ENCODE assay signal across 9 cellular contexts in the genomic region with DNA sequence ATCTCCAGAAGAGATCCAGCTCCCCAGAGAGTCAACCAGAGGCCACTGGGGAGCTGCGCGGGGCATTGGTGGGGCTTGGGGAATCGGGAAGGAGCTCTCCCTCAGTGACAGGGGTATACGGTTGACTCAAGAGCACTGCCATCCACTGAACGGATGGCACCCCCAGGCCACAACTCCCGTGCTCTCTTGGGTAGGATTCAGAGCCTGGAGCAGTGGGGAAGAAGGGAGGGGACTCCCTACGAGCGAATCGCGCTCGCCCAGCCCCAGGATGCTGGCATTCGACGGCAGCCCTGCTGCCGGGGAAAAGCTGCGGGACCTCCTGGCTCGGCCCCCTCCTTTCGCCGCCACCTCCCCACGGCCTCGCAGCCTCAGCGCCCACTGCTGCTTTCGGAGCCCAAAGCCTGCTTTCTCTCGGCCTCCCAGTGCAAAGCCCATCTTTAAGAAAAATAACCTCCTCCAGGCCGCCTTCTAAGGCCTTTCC. TPM values are rescaled to one million over a fixed set of nuclear protein-coding genes. Genes with fewer than 3 reads are reported as not detected.
DNase-seq lines count a peak whose midpoint lies in the region; ATAC-seq and TF ChIP-seq lines count a peak whose summit lies in the region.
"Had no signal": no experiment of that assay in that cellular context is flagged by ENCODE, and none has a peak within 500 bp of the region (broad histone marks: within the 10 kb centered on the region; RNA-seq: fewer than 3 reads in every experiment).

No MANE protein-coding gene starts in this region.

- POLR2A ChIA-PET in activated CD4-positive, alpha-beta T cell treated with anti-CD3 and anti-CD28 coated beads, Interleukin-2, amount 10 ng/mL, durations not matched to agents 7 days and 5 days (lab: Charles Lee) = no interaction called here

- no peaks in the 10 kb centered on the region for H3K36me3 ChIP-seq in thoracic aorta

- H3K9me3 ChIP-seq in thoracic aorta = no peaks in the 10 kb centered on the region

- peak overlapping the region in 1 of 2 donors; percentile 48 for H3K27ac ChIP-seq in thoracic aorta

- no peaks in the 10 kb centered on the region for H3K9me3 Mint-ChIP-seq in activated CD4-positive, alpha-beta T cell treated with anti-CD3 and anti-CD28 coated beads, Interleukin-2, amount 10 ng/mL, durations not matched to agents 24 days and 14 days
- H3K9me3 Mint-ChIP-seq in activated CD4-positive, alpha-beta T cell treated with anti-CD3 and anti-CD28 coated beads, Interleukin-2, amount 10 ng/mL, durations not matched to agents 7 days and 5 days = no peaks in the 10 kb centered on the region
- H3K9me3 Mint-ChIP-seq in chondrocyte (ENCODE audit: low read depth) = no peaks in the 10 kb centered on the region
- H3K9me3 Mint-ChIP-seq in mesothelial cell of epicardium = no peaks in the 10 kb centered on the region

- peaks cover 3% of the 10 kb centered on the region for H3K27me3 ChIP-seq in thoracic aorta (replicated peaks; ENCODE audit: insufficient read depth)

- CTCF ChIA-PET in activated CD4-positive, alpha-beta T cell treated with anti-CD3 and anti-CD28 coated beads, Interleukin-2, amount 10 ng/mL, durations not matched to agents 7 days and 5 days (lab: Charles Lee) = interaction anchor here (0.6 to 2.6 kb wide), 8 partner anchors 8 to 383 kb away, joined by 3 to 9 read pairs (median 3); no protein-coding TSS in a partner anchor

- H3K27ac Mint-ChIP-seq in activated CD4-positive, alpha-beta T cell treated with anti-CD3 and anti-CD28 coated beads, Interleukin-2, amount 10 ng/mL, durations not matched to agents 24 days and 14 days = peak overlapping the region; percentile 62
- no peak overlapping the region for H3K27ac Mint-ChIP-seq in activated CD4-positive, alpha-beta T cell treated with anti-CD3 and anti-CD28 coated beads, Interleukin-2, amount 10 ng/mL, durations not matched to agents 7 days and 5 days
- H3K27ac Mint-ChIP-seq in chondrocyte (ENCODE audit: unreplicated experiment) = no peak overlapping the region
- no peak overlapping the region for H3K27ac Mint-ChIP-seq in mesothelial cell of epicardium

- ATAC-seq in thoracic aorta (ENCODE audit: insufficient number of reproducible peaks, low FRiP score, low read depth) = no peak

- peaks cover 4% of the 10 kb centered on the region for H3K4me1 Mint-ChIP-seq in activated CD4-positive, alpha-beta T cell treated with anti-CD3 and anti-CD28 coated beads, Interleukin-2, amount 10 ng/mL, durations not matched to agents 24 days and 14 days
- peaks cover 3% of the 10 kb centered on the region for H3K4me1 Mint-ChIP-seq in activated CD4-positive, alpha-beta T cell treated with anti-CD3 and anti-CD28 coated beads, Interleukin-2, amount 10 ng/mL, durations not matched to agents 7 days and 5 days
- H3K4me1 Mint-ChIP-seq in chondrocyte (ENCODE audit: low read depth) = peaks cover 18% of the 10 kb centered on the region
- peaks cover 22% of the 10 kb centered on the region for H3K4me1 Mint-ChIP-seq in mesothelial cell of epicardium

- peak overlapping the region; percentile 64 for H3K4me3 Mint-ChIP-seq in activated CD4-positive, alpha-beta T cell treated with anti-CD3 and anti-CD28 coated beads, Interleukin-2, amount 10 ng/mL, durations not matched to agents 24 days and 14 days
- no peak overlapping the region for H3K4me3 Mint-ChIP-seq in activated CD4-positive, alpha-beta T cell treated with anti-CD3 and anti-CD28 coated beads, Interleukin-2, amount 10 ng/mL, durations not matched to agents 7 days and 5 days
- H3K4me3 Mint-ChIP-seq in chondrocyte (ENCODE audit: unreplicated experiment) (peak overlapping the region; percentile 54), mesothelial cell of epicardium (peak overlapping the region; percentile 50)

- H3K27me3 Mint-ChIP-seq in activated CD4-positive, alpha-beta T cell treated with anti-CD3 and anti-CD28 coated beads, Interleukin-2, amount 10 ng/mL, durations not matched to agents 24 days and 14 days = peaks cover 49% of the 10 kb centered on the region
- peaks cover 40% of the 10 kb centered on the region for H3K27me3 Mint-ChIP-seq in activated CD4-positive, alpha-beta T cell treated with anti-CD3 and anti-CD28 coated beads, Interleukin-2, amount 10 ng/mL, durations not matched to agents 7 days and 5 days
- H3K27me3 Mint-ChIP-seq in chondrocyte (ENCODE audit: low read depth) = peaks cover 2% of the 10 kb centered on the region
- peaks cover 62% of the 10 kb centered on the region for H3K27me3 Mint-ChIP-seq in mesothelial cell of epicardium (ENCODE audit: low read depth)

- H3K4me3 ChIP-seq in thoracic aorta = peak overlapping the region; percentile 74

- peaks cover 6 to 28% of the 10 kb centered on the region in 2 donors for H3K4me1 ChIP-seq in thoracic aorta (ENCODE audit: control insufficient read depth in 1 of 2, low read depth in 2 of 2)

- intact Hi-C loops in activated CD4-positive, alpha-beta T cell treated with anti-CD3 and anti-CD28 coated beads, Interleukin-2, amount 10 ng/mL, durations not matched to agents 24 days and 14 days (cut with micrococcal nuclease) = loop anchor here (10.0 kb wide), 1 partner anchor 49 kb away; no protein-coding TSS in a partner anchor

- no peak for TF ChIP-seq CTCF in chondrocyte (IDR thresholded peaks at IDR 0.05)
- no peak for TF ChIP-seq CTCF in mesothelial cell of epicardium (IDR thresholded peaks at IDR 0.05; ENCODE audit: unreplicated experiment)
- TF ChIP-seq CTCF in thoracic aorta (IDR thresholded peaks at IDR 0.05) = no peak

- no peaks in the 10 kb centered on the region for H3K36me3 Mint-ChIP-seq in activated CD4-positive, alpha-beta T cell treated with anti-CD3 and anti-CD28 coated beads, Interleukin-2, amount 10 ng/mL, durations not matched to agents 24 days and 14 days (ENCODE audit: low read depth)
- H3K36me3 Mint-ChIP-seq in activated CD4-positive, alpha-beta T cell treated with anti-CD3 and anti-CD28 coated beads, Interleukin-2, amount 10 ng/mL, durations not matched to agents 7 days and 5 days (ENCODE audit: low read depth) = no peaks in the 10 kb centered on the region
- H3K36me3 Mint-ChIP-seq in chondrocyte (ENCODE audit: low read depth) (peaks cover 1% of the 10 kb centered on the region), mesothelial cell of epicardium (no peaks in the 10 kb centered on the region)

- DNase-seq in activated CD4-positive, alpha-beta T cell treated with anti-CD3 and anti-CD28 coated beads, Interleukin-2, amount 10 ng/mL, durations not matched to agents 24 days and 14 days = no peak
- DNase-seq in activated CD4-positive, alpha-beta T cell treated with anti-CD3 and anti-CD28 coated beads, Interleukin-2, amount 10 ng/mL, durations not matched to agents 7 days and 5 days = no peak
- DNase-seq in chondrocyte (ENCODE audit: low spot score) (no peak), mesothelial cell of epicardium (ENCODE audit: low spot score in 2 of 2, unreplicated experiment in 2 of 2) (no peak), thoracic aorta (ENCODE audit: low spot score) (no peak), activated gamma-delta T cell (lab: John Stamatoyannopoulos, UW) (no peak)
- DNase-seq in stimulated activated CD4-positive, alpha-beta T cell treated with anti-CD3 and anti-CD28 coated beads, Interleukin-4, amount 100 ng/mL, for 1 hour = no peak
- DNase-seq in activated CD8-positive, alpha-beta memory T cell treated with anti-CD3 and anti-CD28 coated beads, Interleukin-2, amount 50 U/mL, for 48 hours = no peak

RNA-seq across cellular contexts. Expression of gene TPPP3, which starts 0.5 kb away (rescaled TPM):
- total RNA-seq in activated CD4-positive, alpha-beta T cell treated with anti-CD3 and anti-CD28 coated beads, Interleukin-2, amount 10 ng/mL, durations not matched to agents 24 days and 14 days = not detected in 2 replicates
- not detected for total RNA-seq in activated CD4-positive, alpha-beta T cell treated with anti-CD3 and anti-CD28 coated beads, Interleukin-2, amount 10 ng/mL, durations not matched to agents 7 days and 5 days
- total RNA-seq in chondrocyte (2.7 to 3.6 TPM (median 3.3 TPM) in 3 replicates), mesothelial cell of epicardium (5.5 to 6.2 TPM (median 5.7 TPM) in 3 replicates), thoracic aorta (10 to 100 TPM; 12.6 to 34.9 TPM)
- total RNA-seq: activated CD8-positive, alpha-beta memory T cell treated with anti-CD3 and anti-CD28 coated beads for 36 hours had no signal

RNA-seq across cellular contexts. Expression of gene ZDHHC1, which starts 22.4 kb away (rescaled TPM):
- 0.54 and 0.85 TPM in 2 replicates for total RNA-seq in activated CD4-positive, alpha-beta T cell treated with anti-CD3 and anti-CD28 coated beads, Interleukin-2, amount 10 ng/mL, durations not matched to agents 24 days and 14 days
- under 1 TPM; 0.22 to 0.29 TPM for total RNA-seq in activated CD4-positive, alpha-beta T cell treated with anti-CD3 and anti-CD28 coated beads, Interleukin-2, amount 10 ng/mL, durations not matched to agents 7 days and 5 days
- total RNA-seq in chondrocyte (11.8 to 15.0 TPM (median 12.2 TPM) in 3 replicates), mesothelial cell of epicardium (14.5 to 16.7 TPM (median 15.4 TPM) in 3 replicates), thoracic aorta (10 to 100 TPM; 15.0 to 28.7 TPM)

RNA-seq across cellular contexts. Expression of gene HSD11B2, which starts 37.1 kb away (rescaled TPM):
- 3.5 and 5.2 TPM in 2 replicates for total RNA-seq in activated CD4-positive, alpha-beta T cell treated with anti-CD3 and anti-CD28 coated beads, Interleukin-2, amount 10 ng/mL, durations not matched to agents 24 days and 14 days
- not detected for total RNA-seq in activated CD4-positive, alpha-beta T cell treated with anti-CD3 and anti-CD28 coated beads, Interleukin-2, amount 10 ng/mL, durations not matched to agents 7 days and 5 days
- total RNA-seq in chondrocyte (0.20 to 0.77 TPM in 2 of 3 replicates, not detected in the other), mesothelial cell of epicardium (3.0 to 4.1 TPM (median 3.7 TPM) in 3 replicates), thoracic aorta (not detected)
